11 cellular contexts compared by ENCODE assay signal in genomic region chr1:154866257-154866994, GRCh38. TPM values are rescaled to one million over a fixed set of nuclear protein-coding genes. Genes with fewer than 3 reads are reported as not detected.
A peak's percentile ranks its signal among the peaks of the same experiment; 100 is the strongest.
DNase-seq lines count a peak whose midpoint lies in the region; ATAC-seq and TF ChIP-seq lines count a peak whose summit lies in the region.
"Had no signal": no experiment of that assay in that cellular context is flagged by ENCODE, and none has a peak within 500 bp of the region (broad histone marks: within the 10 kb centered on the region; RNA-seq: fewer than 3 reads in every experiment).

No MANE protein-coding gene starts in this region.

- H3K36me3 ChIP-seq in rectal smooth muscle tissue (ENCODE audit: control insufficient read depth, insufficient read depth, low read length), result no peaks in the 10 kb centered on the region
- H3K36me3 ChIP-seq in CD8-positive, alpha-beta T cell (ENCODE audit: insufficient read depth, low read length), result no peaks in the 10 kb centered on the region

- H3K4me3 Mint-ChIP-seq in CD8-positive, alpha-beta T cell, result no peak overlapping the region

- H3K9me3 Mint-ChIP-seq in CD8-positive, alpha-beta T cell, result no peaks in the 10 kb centered on the region

- H3K4me1 ChIP-seq in rectal smooth muscle tissue (ENCODE audit: control insufficient read depth, insufficient read depth, low read length), result peaks cover 6% of the 10 kb centered on the region
- peaks cover 8% of the 10 kb centered on the region for H3K4me1 ChIP-seq in CD8-positive, alpha-beta T cell (ENCODE audit: insufficient read depth, low read length)

- H3K9me3 ChIP-seq in CD8-positive, alpha-beta T cell (ENCODE audit: low read length), result no peaks in the 10 kb centered on the region

- TF ChIP-seq CTCF in GM12865 (IDR thresholded peaks at IDR 0.05; ENCODE audit: insufficient read depth, low read depth, low read length, missing control alignments), result no peak
- TF ChIP-seq CTCF in dorsolateral prefrontal cortex (IDR thresholded peaks at IDR 0.05 in 54 of 56, conservative IDR thresholded peaks at IDR 0.05 in 2 of 56; ENCODE audit: low read depth in 1 of 56, partially characterized antibody in 56 of 56), result no peak
- TF ChIP-seq CTCF in CD8-positive, alpha-beta T cell (IDR thresholded peaks at IDR 0.05), result no peak

- peak; percentile 74 for DNase-seq in GM12865 (ENCODE audit: low read depth)
- peak; percentile 61 for DNase-seq in NCI-H226
- DNase-seq in dorsolateral prefrontal cortex, result no peak
- DNase-seq in CD8-positive, alpha-beta T cell, result no peak
- no peak for DNase-seq in substantia nigra (lab: John Stamatoyannopoulos, UW)
- DNase-seq: COR-L47; effector memory CD4-positive, alpha-beta T cell; NCI-H1105 treated with DMSO at 0.1 percent for 48 hours had no signal

- ATAC-seq in CD8-positive, alpha-beta T cell, result no peak
- ATAC-seq in HG03521 (IDR thresholded peaks at IDR 0.05; ENCODE audit: unreplicated experiment) (no peak), HG03442 (IDR thresholded peaks at IDR 0.05; ENCODE audit: unreplicated experiment) (no peak)

- POLR2A ChIA-PET in CD8-positive, alpha-beta T cell (lab: Charles Lee), result no interaction called here

- CTCF ChIA-PET in CD8-positive, alpha-beta T cell (lab: Charles Lee), result interaction anchor here (0.8 to 1.8 kb wide), 5 partner anchors 9 to 195 kb away, joined by 3 to 7 read pairs (median 3); no protein-coding TSS in a partner anchor

- peaks cover 27% of the 10 kb centered on the region for H3K27me3 Mint-ChIP-seq in CD8-positive, alpha-beta T cell (ENCODE audit: low read depth)

- no peak overlapping the region for H3K27ac Mint-ChIP-seq in CD8-positive, alpha-beta T cell

- no peaks in the 10 kb centered on the region for H3K36me3 Mint-ChIP-seq in CD8-positive, alpha-beta T cell

- intact Hi-C loops in dorsolateral prefrontal cortex (cut with DNase I), result loop anchor here (5.0 to 10.0 kb wide), 2 partner anchors 92 to 104 kb away; no protein-coding TSS in a partner anchor
- intact Hi-C loops in CD8-positive, alpha-beta T cell (cut with DNase I, micrococcal nuclease), result no loop called here

- H3K27me3 ChIP-seq in dorsolateral prefrontal cortex (no peaks in the 10 kb centered on the region), rectal smooth muscle tissue (ENCODE audit: control insufficient read depth, insufficient read depth, low read length) (peaks cover 8% of the 10 kb centered on the region)
- peaks cover 6% of the 10 kb centered on the region for H3K27me3 ChIP-seq in CD8-positive, alpha-beta T cell (ENCODE audit: insufficient read depth, low read length)

- peak overlapping the region in 33 of 59 donors; percentile 2 to 83 (median 53) for H3K27ac ChIP-seq in dorsolateral prefrontal cortex
- no peak overlapping the region for H3K27ac ChIP-seq in rectal smooth muscle tissue (ENCODE audit: low read depth, low read length)
- H3K27ac ChIP-seq in CD8-positive, alpha-beta T cell (ENCODE audit: low read depth, low read length), result no peak overlapping the region
- H3K27ac ChIP-seq in substantia nigra (ENCODE audit: low read depth, low read length, poor library complexity, severe bottlenecking), result no peak overlapping the region

- H3K4me1 Mint-ChIP-seq in CD8-positive, alpha-beta T cell (ENCODE audit: low read depth), result peaks cover 14% of the 10 kb centered on the region

- H3K9ac ChIP-seq in rectal smooth muscle tissue (ENCODE audit: low read length), result no peak overlapping the region

- H3K4me3 ChIP-seq in GM12865 (ENCODE audit: low read depth, low read length) (peak overlapping the region; percentile 17), dorsolateral prefrontal cortex (peak overlapping the region in 56 of 59 donors; percentile 3 to 81 (median 67)), rectal smooth muscle tissue (ENCODE audit: low read length) (peak overlapping the region; percentile 25)
- no peak overlapping the region for H3K4me3 ChIP-seq in CD8-positive, alpha-beta T cell (ENCODE audit: low read depth, low read length)

RNA-seq across cellular contexts. Expression of gene KCNN3, which starts 3.7 kb away (rescaled TPM):
- 10 to 100 TPM; 14.9 to 97.0 (median 32.4) TPM for total RNA-seq in dorsolateral prefrontal cortex
- total RNA-seq in CD8-positive, alpha-beta T cell, result under 1 TPM in 1 of 2 experiments, not detected in 1; 0.03 TPM

Comparison
In these comparisons a context has a peak if more than half of its experiments do, and no peak if none do; other contexts are left out.
1. DNase-seq: peak in GM12865 (single experiment) and NCI-H226 (single experiment); none in dorsolateral prefrontal cortex (0 of 10), CD8-positive, alpha-beta T cell (0 of 7) and substantia nigra (0 of 49).
2. H3K27ac ChIP-seq: peak in dorsolateral prefrontal cortex (33 of 59); none in rectal smooth muscle tissue (single experiment), CD8-positive, alpha-beta T cell (single experiment) and substantia nigra (single experiment).
3. RNA of gene KCNN3, which starts 3.7 kb away (total RNA-seq): 14.9 to 97.0 TPM in dorsolateral prefrontal cortex; 0.03 TPM in CD8-positive, alpha-beta T cell; every median in the first group is over 10 times any median in the second.
4. intact Hi-C loops: an anchor here in dorsolateral prefrontal cortex (5.0 to 10.0 kb wide); none called in CD8-positive, alpha-beta T cell.